ENCODE assay signal across 22 cellular contexts in the genomic region with DNA sequence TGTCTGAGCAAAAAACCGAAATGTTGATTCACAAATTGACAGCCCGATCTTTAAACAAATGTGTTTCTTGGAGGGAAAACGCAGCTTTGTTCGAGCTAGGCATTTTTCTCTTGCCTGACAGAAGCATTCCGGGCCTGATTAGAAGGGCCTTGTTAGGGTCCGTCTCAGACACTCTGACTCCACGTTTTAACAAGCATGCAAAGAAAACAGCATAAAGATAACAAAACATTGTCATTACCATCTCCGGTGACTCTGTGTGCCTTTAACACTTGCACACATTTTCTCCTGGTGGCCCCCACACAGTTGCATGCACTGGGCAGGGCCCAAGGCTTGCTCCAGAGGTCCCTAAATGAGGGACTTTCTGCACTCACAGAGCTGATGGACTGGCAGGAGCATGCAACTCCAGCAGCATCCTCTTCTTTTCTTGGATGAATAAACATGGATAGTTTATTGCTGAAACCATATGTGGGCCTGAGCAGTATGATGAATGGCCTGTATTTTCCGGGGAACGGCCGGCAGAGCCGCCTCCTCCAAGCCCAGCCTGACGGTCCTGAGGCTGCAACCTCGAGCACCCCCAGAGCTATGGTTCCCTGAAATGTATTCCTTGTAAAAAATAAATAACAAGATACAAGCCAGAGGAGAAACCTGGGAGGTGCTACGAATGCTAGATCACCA. TPM values are rescaled to one million over a fixed set of nuclear protein-coding genes. Genes with fewer than 3 reads are reported as not detected.
"Had no signal": no experiment of that assay in that cellular context is flagged by ENCODE, and none has a peak within 500 bp of the region (broad histone marks: within the 10 kb centered on the region; RNA-seq: fewer than 3 reads in every experiment).

No MANE protein-coding gene starts in this region.

- H3K4me1 ChIP-seq: adrenal gland, ascending aorta, foreskin keratinocyte, sigmoid colon, stomach, transverse colon had no signal

- H3K4me2 ChIP-seq: smooth muscle cell had no signal

- H3K36me3 ChIP-seq: adrenal gland, ascending aorta, brain microvascular endothelial cell, sigmoid colon, stomach, transverse colon had no signal

- H3K9me3 ChIP-seq: adrenal gland, ascending aorta, sigmoid colon, stomach, transverse colon had no signal

- H3K4me3 ChIP-seq: adrenal gland, ascending aorta, sigmoid colon, smooth muscle cell, stomach, transverse colon had no signal

- H3K27me3 ChIP-seq: adrenal gland, ascending aorta, brain microvascular endothelial cell, foreskin keratinocyte, sigmoid colon, transverse colon had no signal

- DNase-seq: activated CD4-positive, alpha-beta memory T cell treated with anti-CD3 and anti-CD28 coated beads, Interleukin-2, amount 10 ng/mL, durations not matched to agents 7 days and 5 days; activated CD4-positive, alpha-beta T cell treated with anti-CD3 and anti-CD28 coated beads, Interleukin-2, amount 10 ng/mL, durations not matched to agents 24 days and 14 days; adrenal gland; brain microvascular endothelial cell; caudate nucleus; dermis blood vessel endothelial cell; effector CD8-positive, alpha-beta T cell; foreskin keratinocyte; hippocampal formation; naive thymus-derived CD4-positive, alpha-beta T cell; sigmoid colon; stimulated activated CD4-positive, alpha-beta T cell treated with anti-CD3 and anti-CD28 coated beads, Interleukin-15, amount 100 ng/mL, for 24 hours; stomach; transverse colon had no signal

- H3K27ac ChIP-seq: adrenal gland, ascending aorta, brain microvascular endothelial cell, foreskin keratinocyte, sigmoid colon, stomach, transverse colon had no signal

- ATAC-seq: activated CD4-positive, CD25-positive, alpha-beta regulatory T cell treated with anti-CD3 and anti-CD28 coated beads, Interleukin-2, amount 50 U/mL, for 24 hours; activated naive CD4-positive, alpha-beta T cell treated with anti-CD3 and anti-CD28 coated beads, Interleukin-2, amount 50 U/mL, for 72 hours; foreskin keratinocyte; naive thymus-derived CD4-positive, alpha-beta T cell; SK-N-SH treated with all-trans-retinoic acid at 6 μM for 48 hours; stimulated activated memory B cell treated with anti-CD40 and anti-IgM and Interleukin-4, amounts not matched to agents 10 μg/mL and 1 μg/mL and 100 μg/mL, for 72 hours had no signal

RNA-seq across cellular contexts. Expression of a gene that starts 50.9 kb away (rescaled TPM):
- total RNA-seq: activated CD4-positive, alpha-beta memory T cell treated with anti-CD3 and anti-CD28 coated beads, Interleukin-2, amount 10 ng/mL, durations not matched to agents 7 days and 5 days; activated CD4-positive, alpha-beta T cell treated with anti-CD3 and anti-CD28 coated beads, Interleukin-2, amount 10 ng/mL, durations not matched to agents 24 days and 14 days; activated naive CD4-positive, alpha-beta T cell treated with anti-CD3 and anti-CD28 coated beads, Interleukin-2, amount 50 U/mL, for 72 hours; liver; naive thymus-derived CD4-positive, alpha-beta T cell; smooth muscle cell; T-helper 2 cell treated with Interferon-gamma antibody and Interleukin-4, amounts not matched to agents 100 ng/mL and 5 ng/mL, for 36 hours had no signal
- polyA plus RNA-seq: foreskin keratinocyte; naive thymus-derived CD4-positive, alpha-beta T cell; smooth muscle cell had no signal
